ENCODE assay signal across 8 cellular contexts in genomic region chrX:386239-386767, GRCh38. TPM values are rescaled to one million over a fixed set of nuclear protein-coding genes. Genes with fewer than 3 reads are reported as not detected.
DNase-seq lines count a peak whose midpoint lies in the region; ATAC-seq, FAIRE-seq and TF ChIP-seq lines count a peak whose summit lies in the region.

No MANE protein-coding gene starts in this region.

- DNase-seq in CD1c-positive myeloid dendritic cell (ENCODE audit: extremely low spot score) (peak; percentile 6), GM12878 (ENCODE audit: low read depth, low spot score) (no peak), mesendoderm (no peak), suprapubic skin (ENCODE audit: low spot score in 2 of 2) (no peak), T-helper 9 cell (no peak), HuH-7.5 (ENCODE audit: low spot score) (no peak)

- H3K79me1 ChIP-seq in mesendoderm (ENCODE audit: low read length), result peaks cover 6% of the 10 kb centered on the region

- WGBS in GM12878 (ENCODE audit: insufficient coverage, insufficient replicate concordance, low lambda C conversion rate, missing lambda C conversion rate), result 1% methylated on average over 24 of the region's 57 CpGs
- WGBS in mesendoderm (ENCODE audit: extremely low coverage, insufficient coverage, low lambda C conversion rate), result no CpG with 5 or more reads among the region's 57 CpGs
- 0% methylated on average over 8 of the region's 57 CpGs for WGBS in suprapubic skin

- no peak overlapping the region for H4K5ac ChIP-seq in mesendoderm (ENCODE audit: low read length)

- TF ChIP-seq RAD21 in GM12878 (IDR thresholded peaks at IDR 0.05; ENCODE audit: insufficient read depth, low read depth, low read length), result no peak

- H3K36me3 ChIP-seq in KOPT-K1 (ENCODE audit: insufficient read depth, low read length), result peaks cover 18% of the 10 kb centered on the region
- H3K36me3 ChIP-seq in GM12878 (ENCODE audit: control insufficient read depth in 2 of 2, insufficient read depth in 2 of 2, low read length in 1 of 2), result no peaks in the 10 kb centered on the region
- H3K36me3 ChIP-seq in mesendoderm (ENCODE audit: control insufficient read depth, insufficient read depth, low read length), result no peaks in the 10 kb centered on the region
- H3K36me3 ChIP-seq in suprapubic skin, result no peaks in the 10 kb centered on the region

- CTCF ChIA-PET in GM12878 (lab: Yijun Ruan, JAX), result no interaction called here

- H3K9ac ChIP-seq in GM12878 (ENCODE audit: control insufficient read depth, insufficient read depth, low read length) (peak overlapping the region; percentile 92), mesendoderm (ENCODE audit: low read length) (peak overlapping the region; percentile 97)

- ATAC-seq in GM21529 (IDR thresholded peaks at IDR 0.05; ENCODE audit: unreplicated experiment) (peak; percentile 28), GM12878 (peak; percentile 11)

- no peak overlapping the region for H2AK5ac ChIP-seq in mesendoderm (ENCODE audit: low read length)

- H3K23ac ChIP-seq in mesendoderm (ENCODE audit: low read length), result peak overlapping the region; percentile 6

- H3K4me2 ChIP-seq in GM12878 (ENCODE audit: control insufficient read depth, insufficient read depth) (peak overlapping the region; percentile 93), mesendoderm (ENCODE audit: low read length) (peak overlapping the region; percentile 73)

- in situ Hi-C loops in GM12878 (cut with MboI), result no loop called here

- H3K27me3 ChIP-seq in GM12878 (replicated peaks in 1 of 2; ENCODE audit: control insufficient read depth in 2 of 2, insufficient read depth in 2 of 2, low read length in 1 of 2), result no peaks in the 10 kb centered on the region
- no peaks in the 10 kb centered on the region for H3K27me3 ChIP-seq in mesendoderm (ENCODE audit: insufficient read depth, low read length, poor library complexity)
- no peaks in the 10 kb centered on the region for H3K27me3 ChIP-seq in suprapubic skin

- H3K56ac ChIP-seq in mesendoderm (ENCODE audit: low read length), result peak overlapping the region; percentile 99

- BruUV-seq in GM12878 (replicated peaks; lab: Mats Ljungman, UMichigan), result no TSS peak

- H3K4ac ChIP-seq in mesendoderm (ENCODE audit: low read depth, low read length), result peak overlapping the region; percentile 58

- TF ChIP-seq EP300 in GM12878 (IDR thresholded peaks at IDR 0.05; ENCODE audit: borderline replicate concordance in 1 of 2, control insufficient read depth in 1 of 2, low read depth in 2 of 2, low read length in 2 of 2) (no peak), suprapubic skin (IDR thresholded peaks at IDR 0.05) (no peak)

- H3K4me3 ChIP-seq in GM12878 (peak overlapping the region; percentile 77), mesendoderm (ENCODE audit: low read length) (peak overlapping the region; percentile 93), suprapubic skin (peak overlapping the region; percentile 96)

- peak overlapping the region; percentile 25 for H3K18ac ChIP-seq in mesendoderm (ENCODE audit: low read length)

- H2BK120ac ChIP-seq in mesendoderm (ENCODE audit: low read depth, low read length), result no peak overlapping the region

- no peak for TF ChIP-seq CTCF in GM12878 (IDR thresholded peaks at IDR 0.05 in 2 of 3, conservative IDR thresholded peaks at IDR 0.05 in 1 of 3; ENCODE audit: control insufficient read depth in 2 of 3, extremely low read depth in 1 of 3, insufficient read depth in 1 of 3, low read depth in 3 of 3, low read length in 3 of 3)
- TF ChIP-seq CTCF in suprapubic skin (IDR thresholded peaks at IDR 0.05), result no peak

- H3K9me3 ChIP-seq in KOPT-K1 (ENCODE audit: insufficient read depth, low read length, poor library complexity, severe bottlenecking), result no peaks in the 10 kb centered on the region
- H3K9me3 ChIP-seq in GM12878 (replicated peaks; ENCODE audit: control insufficient read depth, insufficient read depth, low read length), result no peaks in the 10 kb centered on the region; the same call in 2 of the 3 replicates
- H3K9me3 ChIP-seq in suprapubic skin, result no peaks in the 10 kb centered on the region

- H2AFZ ChIP-seq in GM12878 (ENCODE audit: control insufficient read depth, low read depth, low read length), result peak overlapping the region; percentile 80; the same call in 1 of the 2 replicates

- SMC1A ChIA-PET in GM12878 (lab: Charles Lee; ENCODE audit: uncharacterized antibody, unreplicated experiment), result no interaction called here

- H3K4me1 ChIP-seq in GM12878 (ENCODE audit: control insufficient read depth, insufficient read depth, low read length) (no peaks in the 10 kb centered on the region), mesendoderm (ENCODE audit: control insufficient read depth, low read depth, low read length) (no peaks in the 10 kb centered on the region), suprapubic skin (peaks cover 10% of the 10 kb centered on the region)

- no peak; the same call in 1 of the 2 replicates for TF ChIP-seq POLR2A in GM12878 (IDR thresholded peaks at IDR 0.05; ENCODE audit: low read depth, low read length)
- TF ChIP-seq POLR2A in suprapubic skin (IDR thresholded peaks at IDR 0.05), result no peak

- FAIRE-seq in GM12878 (lab: Jason Lieb, UNC), result no peak

- POLR2A ChIA-PET in GM12878 (lab: Charles Lee), result no interaction called here

- no peaks in the 10 kb centered on the region for H4K20me1 ChIP-seq in GM12878 (ENCODE audit: control insufficient read depth, insufficient read depth)

- H2BK15ac ChIP-seq in mesendoderm (replicated peaks; ENCODE audit: low read depth), result no peak overlapping the region

- no peak overlapping the region for H2BK5ac ChIP-seq in mesendoderm (ENCODE audit: low read length)

- H3K79me2 ChIP-seq in GM12878 (ENCODE audit: control insufficient read depth, insufficient read depth, low read length) (no peaks in the 10 kb centered on the region; the same call in 1 of the 2 replicates), mesendoderm (ENCODE audit: control insufficient read depth, insufficient read depth, low read length) (peaks cover 8% of the 10 kb centered on the region)

- peak overlapping the region; percentile 95 for H3K27ac ChIP-seq in KOPT-K1 (ENCODE audit: low read depth, low read length, poor library complexity, severe bottlenecking)
- peak overlapping the region; percentile 99 for H3K27ac ChIP-seq in GM12878 (ENCODE audit: control insufficient read depth, insufficient read depth)
- H3K27ac ChIP-seq in mesendoderm (ENCODE audit: low read depth, low read length), result no peak overlapping the region
- peak overlapping the region; percentile 100 for H3K27ac ChIP-seq in suprapubic skin

- RAD21 ChIA-PET in GM12878 (lab: Charles Lee; ENCODE audit: unreplicated experiment), result no interaction called here

- intact Hi-C loops in GM12878 (cut with micrococcal nuclease; ENCODE audit: unreplicated experiment), result loop anchor here (2.0 kb wide), 1 partner anchor 68 kb away; the partner anchor contains the start of gene GTPBP6

- H4K8ac ChIP-seq in mesendoderm (ENCODE audit: low read depth, low read length), result no peak overlapping the region

TF ChIP-seq in GM12878, 131 proteins besides CTCF, POLR2A, EP300 and RAD21 (continues in another document):
- TF ChIP-seq CBX5 (IDR thresholded peaks at IDR 0.05; ENCODE audit: low read depth), result no peak
- TF ChIP-seq ZNF687 (IDR thresholded peaks at IDR 0.05), result no peak
- no peak for TF ChIP-seq FOS (IDR thresholded peaks at IDR 0.05; ENCODE audit: borderline replicate concordance, extremely low read depth, insufficient read length)
- TF ChIP-seq ZNF217 (IDR thresholded peaks at IDR 0.05), result no peak

RNA-seq across cellular contexts. Expression of gene PPP2R3B, which starts 0.4 kb away (rescaled TPM):
- total RNA-seq in GM12878 (2013; cell fraction: nucleolus; rRNA removed), result 5.5 and 7.0 TPM in 2 replicates
- total RNA-seq in GM12878 (2014; rRNA removed) (23.9 and 30.7 TPM in 2 replicates), GM12878 (2014; rRNA removed; fragmentation: Illumina TruSeq; extraction: Trizol) (9.7 and 10.7 TPM in 2 replicates), GM12878 (2021) (26.5 and 34.3 TPM in 2 replicates), suprapubic skin (10 to 100 TPM; 31.8 to 79.6 (median 47.1) TPM)
- 4.4 TPM for polyA plus RNA-seq in GM12878 (2011; ENCODE audit: low read depth)
- polyA plus RNA-seq in GM12878 (2011; rRNA removed) (2.7 and 4.6 TPM in 2 replicates), GM12878 (2014; fragmentation: Illumina TruSeq; extraction: Trizol) (1.3 and 5.9 TPM in 2 replicates), GM12878 (2014; fragmentation: Nextera tagmentation; extraction: Ambion mirVana) (under 1 TPM in 1 of 2 experiments, not detected in 1; 0.11 TPM), GM12878 (2014; rRNA removed) (27.8 and 34.8 TPM in 2 replicates), GM12878 (2016; fragmentation: Nextera tagmentation; extraction: Ambion mirVana) (10 to 100 TPM in 1 of 2 experiments, 1 to 10 TPM in 1; 3.3 to 11.3 TPM)
- 3.7 and 5.7 TPM in 2 replicates for polyA plus RNA-seq in GM12878 (2011; cell fraction: cytosol; rRNA removed)
- 28.9 and 32.0 TPM in 2 replicates for polyA plus RNA-seq in GM12878 (2011; cell fraction: nucleus; rRNA removed)
- polyA plus RNA-seq in GM12878 (2012), result 13.4 and 16.3 TPM in 2 replicates
- polyA minus RNA-seq in GM12878 (2011; rRNA and poly(A)+ RNA removed), result 5.6 and 12.3 TPM in 2 replicates
- polyA minus RNA-seq in GM12878 (2011; cell fraction: cytosol; rRNA and poly(A)+ RNA removed), result 5.7 and 17.5 TPM in 2 replicates
- 6.6 and 11.7 TPM in 2 replicates for polyA minus RNA-seq in GM12878 (2011; cell fraction: nucleus; rRNA and poly(A)+ RNA removed)
- polyA plus RNA-seq in mesendoderm (2013, experiment 1 of 2), result 26.4 TPM
- 27.4 TPM for polyA plus RNA-seq in mesendoderm (2013, experiment 2 of 2)
